1 cellular context compared by ENCODE assay signal in the genomic region with DNA sequence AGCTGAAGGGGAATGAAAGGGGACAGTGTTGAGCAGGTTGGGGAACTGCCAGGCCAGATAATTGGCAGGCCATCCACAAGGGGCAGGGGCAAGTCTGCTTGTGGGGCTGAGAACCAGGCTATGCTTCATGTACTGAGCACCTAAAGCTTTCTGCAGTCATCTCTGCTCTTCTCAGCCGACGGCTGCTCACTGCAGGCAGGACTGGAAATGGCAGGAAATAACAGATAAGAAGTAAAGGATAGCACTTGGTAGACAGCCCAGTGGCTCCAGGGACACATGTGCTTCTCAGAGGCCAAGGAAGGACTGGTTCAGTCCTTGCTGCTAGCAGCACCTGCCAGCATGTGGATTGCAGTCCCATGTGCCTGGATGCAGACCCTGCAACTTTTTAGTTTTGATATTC.
TF ChIP-seq lines count a peak whose summit lies in the region.

No MANE protein-coding gene starts in this region.

TF ChIP-seq in K562, 482 proteins besides CTCF, POLR2A, EP300 and RAD21 (continued from another document and continues in another):
- TF ChIP-seq, protein P1, sequence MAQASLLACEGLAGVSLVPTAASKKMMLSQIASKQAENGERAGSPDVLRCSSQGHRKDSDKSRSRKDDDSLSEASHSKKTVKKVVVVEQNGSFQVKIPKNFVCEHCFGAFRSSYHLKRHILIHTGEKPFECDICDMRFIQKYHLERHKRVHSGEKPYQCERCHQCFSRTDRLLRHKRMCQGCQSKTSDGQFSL (CRISPR knock-in tag; IDR thresholded peaks at IDR 0.05): no peak
- TF ChIP-seq, protein P1 (tag; IDR thresholded peaks at IDR 0.05): no peak
- TF ChIP-seq C11orf30 (IDR thresholded peaks at IDR 0.05; ENCODE audit: low read depth) (no peak), KAT8 (IDR thresholded peaks at IDR 0.05; ENCODE audit: low read depth) (no peak), JUN (IDR thresholded peaks at IDR 0.05; ENCODE audit: borderline replicate concordance, low read depth, low read length) (no peak), JUN (CRISPR knock-in tag; IDR thresholded peaks at IDR 0.05; ENCODE audit: borderline replicate concordance) (no peak), HMGN3 (IDR thresholded peaks at IDR 0.05; ENCODE audit: borderline replicate concordance, extremely low read depth, insufficient read length, low read depth, low read length) (no peak), ZNF212 (CRISPR knock-in tag; IDR thresholded peaks at IDR 0.05) (no peak), ZNF24 (IDR thresholded peaks at IDR 0.05) (no peak), SRF (CRISPR knock-in tag; IDR thresholded peaks at IDR 0.05) (no peak), NR1H2 (CRISPR knock-in tag; IDR thresholded peaks at IDR 0.05) (no peak), ZNF316 (IDR thresholded peaks at IDR 0.05) (peak; percentile 91), NR3C1 (CRISPR knock-in tag; IDR thresholded peaks at IDR 0.05) (no peak), RBM22 (IDR thresholded peaks at IDR 0.05; ENCODE audit: low read depth, low read length, poor library complexity, severe bottlenecking) (no peak), SMAD4 (CRISPR knock-in tag; conservative IDR thresholded peaks at IDR 0.05) (peak; percentile 78), GABPA (tag; conservative IDR thresholded peaks at IDR 0.05; ENCODE audit: low read depth) (no peak), DMBX1 (CRISPR knock-in tag; IDR thresholded peaks at IDR 0.05; ENCODE audit: borderline replicate concordance) (peak; percentile 30; the same call in 1 of the 2 replicates), POLR2G (IDR thresholded peaks at IDR 0.05; ENCODE audit: low read depth, low read length) (no peak), CBFA2T2 (conservative IDR thresholded peaks at IDR 0.05) (no peak), BCL6 (CRISPR knock-in tag; IDR thresholded peaks at IDR 0.05) (no peak), PHF21A (IDR thresholded peaks at IDR 0.05; ENCODE audit: borderline replicate concordance, low read depth) (no peak), KLF10 (CRISPR knock-in tag; IDR thresholded peaks at IDR 0.05) (no peak), CBFA2T3 (IDR thresholded peaks at IDR 0.05) (0 out of 2 replicates have a peak, but pooled peaks have one; percentile 23), FOXJ2 (tag; IDR thresholded peaks at IDR 0.05) (no peak), NR4A1 (CRISPR knock-in tag; IDR thresholded peaks at IDR 0.05) (0 out of 2 replicates have a peak, but pooled peaks have one; percentile 39), NR4A1 (tag; IDR thresholded peaks at IDR 0.05) (no peak), ARNT (IDR thresholded peaks at IDR 0.05) (no peak), NFIX (CRISPR knock-in tag; IDR thresholded peaks at IDR 0.05; ENCODE audit: low read depth) (no peak), ZNF436 (CRISPR knock-in tag; IDR thresholded peaks at IDR 0.05) (no peak), MYC (IDR thresholded peaks at IDR 0.05; ENCODE audit: low read depth, low read length) (0 out of 2 replicates have a peak, but pooled peaks have one; percentile 26), MYC (CRISPR knock-in tag; IDR thresholded peaks at IDR 0.05; ENCODE audit: borderline replicate concordance, low read depth) (no peak), CBX3 (IDR thresholded peaks at IDR 0.05; ENCODE audit: borderline replicate concordance in 1 of 2, low read length in 2 of 2) (peak in 1 of 2 experiments; percentile 67; a peak in 1 of 3 replicates), HNRNPK (IDR thresholded peaks at IDR 0.05; ENCODE audit: low read depth, low read length, poor library complexity, severe bottlenecking) (no peak), DPF2 (IDR thresholded peaks at IDR 0.05) (no peak), KLF16 (IDR thresholded peaks at IDR 0.05) (no peak), MBD2 (IDR thresholded peaks at IDR 0.05; ENCODE audit: borderline replicate concordance, low read depth) (no peak), ARHGAP35 (IDR thresholded peaks at IDR 0.05; ENCODE audit: partially characterized antibody) (no peak), PML (IDR thresholded peaks at IDR 0.05; ENCODE audit: low read length) (no peak), ARID1B (IDR thresholded peaks at IDR 0.05) (no peak), CHD1 (IDR thresholded peaks at IDR 0.05; ENCODE audit: low read length) (no peak), L3MBTL2 (IDR thresholded peaks at IDR 0.05) (0 out of 2 replicates have a peak, but pooled peaks have one; percentile 28), KDM1A (IDR thresholded peaks at IDR 0.05) (0 out of 4 replicates have a peak, but pooled peaks of 1 of the 2 experiments have one; percentile 10), BRF1 (IDR thresholded peaks at IDR 0.05; ENCODE audit: borderline replicate concordance, extremely low read depth, insufficient read length) (no peak), ZBTB17 (CRISPR knock-in tag; IDR thresholded peaks at IDR 0.05) (no peak), ILK (tag; IDR thresholded peaks at IDR 0.05; ENCODE audit: borderline replicate concordance, low read depth) (no peak), YY1 (IDR thresholded peaks at IDR 0.05; ENCODE audit: borderline replicate concordance in 1 of 3, control insufficient read depth in 1 of 3, extremely low read depth in 1 of 3, insufficient read depth in 3 of 3, insufficient read length in 1 of 3, insufficient replicate concordance in 2 of 3, low read depth in 1 of 3, low read length in 2 of 3) (no peak), RHOXF2B (CRISPR knock-in tag; conservative IDR thresholded peaks at IDR 0.05) (no peak), LARP7 (IDR thresholded peaks at IDR 0.05) (no peak)
- TF ChIP-seq, protein P2, sequence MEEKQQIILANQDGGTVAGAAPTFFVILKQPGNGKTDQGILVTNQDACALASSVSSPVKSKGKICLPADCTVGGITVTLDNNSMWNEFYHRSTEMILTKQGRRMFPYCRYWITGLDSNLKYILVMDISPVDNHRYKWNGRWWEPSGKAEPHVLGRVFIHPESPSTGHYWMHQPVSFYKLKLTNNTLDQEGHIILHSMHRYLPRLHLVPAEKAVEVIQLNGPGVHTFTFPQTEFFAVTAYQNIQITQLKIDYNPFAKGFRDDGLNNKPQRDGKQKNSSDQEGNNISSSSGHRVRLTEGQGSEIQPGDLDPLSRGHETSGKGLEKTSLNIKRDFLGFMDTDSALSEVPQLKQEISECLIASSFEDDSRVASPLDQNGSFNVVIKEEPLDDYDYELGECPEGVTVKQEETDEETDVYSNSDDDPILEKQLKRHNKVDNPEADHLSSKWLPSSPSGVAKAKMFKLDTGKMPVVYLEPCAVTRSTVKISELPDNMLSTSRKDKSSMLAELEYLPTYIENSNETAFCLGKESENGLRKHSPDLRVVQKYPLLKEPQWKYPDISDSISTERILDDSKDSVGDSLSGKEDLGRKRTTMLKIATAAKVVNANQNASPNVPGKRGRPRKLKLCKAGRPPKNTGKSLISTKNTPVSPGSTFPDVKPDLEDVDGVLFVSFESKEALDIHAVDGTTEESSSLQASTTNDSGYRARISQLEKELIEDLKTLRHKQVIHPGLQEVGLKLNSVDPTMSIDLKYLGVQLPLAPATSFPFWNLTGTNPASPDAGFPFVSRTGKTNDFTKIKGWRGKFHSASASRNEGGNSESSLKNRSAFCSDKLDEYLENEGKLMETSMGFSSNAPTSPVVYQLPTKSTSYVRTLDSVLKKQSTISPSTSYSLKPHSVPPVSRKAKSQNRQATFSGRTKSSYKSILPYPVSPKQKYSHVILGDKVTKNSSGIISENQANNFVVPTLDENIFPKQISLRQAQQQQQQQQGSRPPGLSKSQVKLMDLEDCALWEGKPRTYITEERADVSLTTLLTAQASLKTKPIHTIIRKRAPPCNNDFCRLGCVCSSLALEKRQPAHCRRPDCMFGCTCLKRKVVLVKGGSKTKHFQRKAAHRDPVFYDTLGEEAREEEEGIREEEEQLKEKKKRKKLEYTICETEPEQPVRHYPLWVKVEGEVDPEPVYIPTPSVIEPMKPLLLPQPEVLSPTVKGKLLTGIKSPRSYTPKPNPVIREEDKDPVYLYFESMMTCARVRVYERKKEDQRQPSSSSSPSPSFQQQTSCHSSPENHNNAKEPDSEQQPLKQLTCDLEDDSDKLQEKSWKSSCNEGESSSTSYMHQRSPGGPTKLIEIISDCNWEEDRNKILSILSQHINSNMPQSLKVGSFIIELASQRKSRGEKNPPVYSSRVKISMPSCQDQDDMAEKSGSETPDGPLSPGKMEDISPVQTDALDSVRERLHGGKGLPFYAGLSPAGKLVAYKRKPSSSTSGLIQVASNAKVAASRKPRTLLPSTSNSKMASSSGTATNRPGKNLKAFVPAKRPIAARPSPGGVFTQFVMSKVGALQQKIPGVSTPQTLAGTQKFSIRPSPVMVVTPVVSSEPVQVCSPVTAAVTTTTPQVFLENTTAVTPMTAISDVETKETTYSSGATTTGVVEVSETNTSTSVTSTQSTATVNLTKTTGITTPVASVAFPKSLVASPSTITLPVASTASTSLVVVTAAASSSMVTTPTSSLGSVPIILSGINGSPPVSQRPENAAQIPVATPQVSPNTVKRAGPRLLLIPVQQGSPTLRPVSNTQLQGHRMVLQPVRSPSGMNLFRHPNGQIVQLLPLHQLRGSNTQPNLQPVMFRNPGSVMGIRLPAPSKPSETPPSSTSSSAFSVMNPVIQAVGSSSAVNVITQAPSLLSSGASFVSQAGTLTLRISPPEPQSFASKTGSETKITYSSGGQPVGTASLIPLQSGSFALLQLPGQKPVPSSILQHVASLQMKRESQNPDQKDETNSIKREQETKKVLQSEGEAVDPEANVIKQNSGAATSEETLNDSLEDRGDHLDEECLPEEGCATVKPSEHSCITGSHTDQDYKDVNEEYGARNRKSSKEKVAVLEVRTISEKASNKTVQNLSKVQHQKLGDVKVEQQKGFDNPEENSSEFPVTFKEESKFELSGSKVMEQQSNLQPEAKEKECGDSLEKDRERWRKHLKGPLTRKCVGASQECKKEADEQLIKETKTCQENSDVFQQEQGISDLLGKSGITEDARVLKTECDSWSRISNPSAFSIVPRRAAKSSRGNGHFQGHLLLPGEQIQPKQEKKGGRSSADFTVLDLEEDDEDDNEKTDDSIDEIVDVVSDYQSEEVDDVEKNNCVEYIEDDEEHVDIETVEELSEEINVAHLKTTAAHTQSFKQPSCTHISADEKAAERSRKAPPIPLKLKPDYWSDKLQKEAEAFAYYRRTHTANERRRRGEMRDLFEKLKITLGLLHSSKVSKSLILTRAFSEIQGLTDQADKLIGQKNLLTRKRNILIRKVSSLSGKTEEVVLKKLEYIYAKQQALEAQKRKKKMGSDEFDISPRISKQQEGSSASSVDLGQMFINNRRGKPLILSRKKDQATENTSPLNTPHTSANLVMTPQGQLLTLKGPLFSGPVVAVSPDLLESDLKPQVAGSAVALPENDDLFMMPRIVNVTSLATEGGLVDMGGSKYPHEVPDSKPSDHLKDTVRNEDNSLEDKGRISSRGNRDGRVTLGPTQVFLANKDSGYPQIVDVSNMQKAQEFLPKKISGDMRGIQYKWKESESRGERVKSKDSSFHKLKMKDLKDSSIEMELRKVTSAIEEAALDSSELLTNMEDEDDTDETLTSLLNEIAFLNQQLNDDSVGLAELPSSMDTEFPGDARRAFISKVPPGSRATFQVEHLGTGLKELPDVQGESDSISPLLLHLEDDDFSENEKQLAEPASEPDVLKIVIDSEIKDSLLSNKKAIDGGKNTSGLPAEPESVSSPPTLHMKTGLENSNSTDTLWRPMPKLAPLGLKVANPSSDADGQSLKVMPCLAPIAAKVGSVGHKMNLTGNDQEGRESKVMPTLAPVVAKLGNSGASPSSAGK (IDR thresholded peaks at IDR 0.05): peak; percentile 32; the same call in 1 of the 2 replicates
- TF ChIP-seq, protein P3, sequence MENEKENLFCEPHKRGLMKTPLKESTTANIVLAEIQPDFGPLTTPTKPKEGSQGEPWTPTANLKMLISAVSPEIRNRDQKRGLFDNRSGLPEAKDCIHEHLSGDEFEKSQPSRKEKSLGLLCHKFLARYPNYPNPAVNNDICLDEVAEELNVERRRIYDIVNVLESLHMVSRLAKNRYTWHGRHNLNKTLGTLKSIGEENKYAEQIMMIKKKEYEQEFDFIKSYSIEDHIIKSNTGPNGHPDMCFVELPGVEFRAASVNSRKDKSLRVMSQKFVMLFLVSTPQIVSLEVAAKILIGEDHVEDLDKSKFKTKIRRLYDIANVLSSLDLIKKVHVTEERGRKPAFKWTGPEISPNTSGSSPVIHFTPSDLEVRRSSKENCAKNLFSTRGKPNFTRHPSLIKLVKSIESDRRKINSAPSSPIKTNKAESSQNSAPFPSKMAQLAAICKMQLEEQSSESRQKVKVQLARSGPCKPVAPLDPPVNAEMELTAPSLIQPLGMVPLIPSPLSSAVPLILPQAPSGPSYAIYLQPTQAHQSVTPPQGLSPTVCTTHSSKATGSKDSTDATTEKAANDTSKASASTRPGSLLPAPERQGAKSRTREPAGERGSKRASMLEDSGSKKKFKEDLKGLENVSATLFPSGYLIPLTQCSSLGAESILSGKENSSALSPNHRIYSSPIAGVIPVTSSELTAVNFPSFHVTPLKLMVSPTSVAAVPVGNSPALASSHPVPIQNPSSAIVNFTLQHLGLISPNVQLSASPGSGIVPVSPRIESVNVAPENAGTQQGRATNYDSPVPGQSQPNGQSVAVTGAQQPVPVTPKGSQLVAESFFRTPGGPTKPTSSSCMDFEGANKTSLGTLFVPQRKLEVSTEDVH (IDR thresholded peaks at IDR 0.05; ENCODE audit: low read depth, partially characterized antibody): no peak
- TF ChIP-seq, protein P4, sequence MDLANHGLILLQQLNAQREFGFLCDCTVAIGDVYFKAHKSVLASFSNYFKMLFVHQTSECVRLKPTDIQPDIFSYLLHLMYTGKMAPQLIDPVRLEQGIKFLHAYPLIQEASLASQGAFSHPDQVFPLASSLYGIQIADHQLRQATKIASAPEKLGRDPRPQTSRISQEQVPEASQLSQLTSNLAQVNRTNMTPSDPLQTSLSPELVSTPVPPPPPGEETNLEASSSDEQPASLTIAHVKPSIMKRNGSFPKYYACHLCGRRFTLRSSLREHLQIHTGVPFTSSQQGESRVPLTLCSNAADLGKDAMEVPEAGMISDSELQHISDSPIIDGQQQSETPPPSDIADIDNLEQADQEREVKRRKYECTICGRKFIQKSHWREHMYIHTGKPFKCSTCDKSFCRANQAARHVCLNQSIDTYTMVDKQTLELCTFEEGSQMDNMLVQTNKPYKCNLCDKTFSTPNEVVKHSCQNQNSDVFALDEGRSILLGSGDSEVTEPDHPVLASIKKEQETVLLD (IDR thresholded peaks at IDR 0.05): no peak
- TF ChIP-seq, protein P5, sequence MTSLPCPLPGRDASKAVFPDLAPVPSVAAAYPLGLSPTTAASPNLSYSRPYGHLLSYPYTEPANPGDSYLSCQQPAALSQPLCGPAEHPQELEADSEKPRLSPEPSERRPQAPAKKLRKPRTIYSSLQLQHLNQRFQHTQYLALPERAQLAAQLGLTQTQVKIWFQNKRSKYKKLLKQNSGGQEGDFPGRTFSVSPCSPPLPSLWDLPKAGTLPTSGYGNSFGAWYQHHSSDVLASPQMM (CRISPR knock-in tag; IDR thresholded peaks at IDR 0.05): no peak
- TF ChIP-seq, protein P6, sequence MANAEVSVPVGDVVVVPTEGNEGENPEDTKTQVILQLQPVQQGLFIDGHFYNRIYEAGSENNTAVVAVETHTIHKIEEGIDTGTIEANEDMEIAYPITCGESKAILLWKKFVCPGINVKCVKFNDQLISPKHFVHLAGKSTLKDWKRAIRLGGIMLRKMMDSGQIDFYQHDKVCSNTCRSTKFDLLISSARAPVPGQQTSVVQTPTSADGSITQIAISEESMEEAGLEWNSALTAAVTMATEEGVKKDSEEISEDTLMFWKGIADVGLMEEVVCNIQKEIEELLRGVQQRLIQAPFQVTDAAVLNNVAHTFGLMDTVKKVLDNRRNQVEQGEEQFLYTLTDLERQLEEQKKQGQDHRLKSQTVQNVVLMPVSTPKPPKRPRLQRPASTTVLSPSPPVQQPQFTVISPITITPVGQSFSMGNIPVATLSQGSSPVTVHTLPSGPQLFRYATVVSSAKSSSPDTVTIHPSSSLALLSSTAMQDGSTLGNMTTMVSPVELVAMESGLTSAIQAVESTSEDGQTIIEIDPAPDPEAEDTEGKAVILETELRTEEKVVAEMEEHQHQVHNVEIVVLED (CRISPR knock-in tag; IDR thresholded peaks at IDR 0.05): no peak
